16 cellular contexts compared by ENCODE assay signal in genomic region chr22:30582788-30583575, GRCh38. TPM values are rescaled to one million over a fixed set of nuclear protein-coding genes. Genes with fewer than 3 reads are reported as not detected.
DNase-seq lines count a peak whose midpoint lies in the region; ATAC-seq, FAIRE-seq and TF ChIP-seq lines count a peak whose summit lies in the region.
"Had no signal": no experiment of that assay in that cellular context is flagged by ENCODE, and none has a peak within 500 bp of the region (broad histone marks: within the 10 kb centered on the region; RNA-seq: fewer than 3 reads in every experiment).

No MANE protein-coding gene starts in this region.

- H3K9me3 ChIP-seq in NT2/D1 (ENCODE audit: insufficient read depth, low read length) = no peaks in the 10 kb centered on the region
- H3K9me3 ChIP-seq in kidney (ENCODE audit: control insufficient read depth in 1 of 2, low read length in 2 of 2) = no peaks in the 10 kb centered on the region
- no peaks in the 10 kb centered on the region for H3K9me3 ChIP-seq in breast epithelium
- H3K9me3 ChIP-seq: BE2C, thyroid gland had no signal

- H3K9ac ChIP-seq in NT2/D1 (ENCODE audit: insufficient read length, low read depth) = peak overlapping the region; percentile 21
- H3K9ac ChIP-seq in kidney (ENCODE audit: low read length in 2 of 2) = no peak overlapping the region

- DNase-seq in NT2/D1 (ENCODE audit: low read depth, low spot score) (no peak), foreskin melanocyte (peak; percentile 78), sciatic nerve (ENCODE audit: low spot score) (no peak), DMS153 (lab: John Stamatoyannopoulos, UW) (no peak), kidney (no peak), breast epithelium (ENCODE audit: low spot score in 2 of 2) (no peak)
- DNase-seq: activated CD4-positive, alpha-beta T cell treated with anti-CD3 and anti-CD28 coated beads, Interleukin-2, amount 50 U/mL, for 48 hours; activated naive CD8-positive, alpha-beta T cell treated with anti-CD3 and anti-CD28 coated beads, Interleukin-2, amount 10 ng/mL, durations not matched to agents 7 days and 5 days; activated T-cell treated with anti-CD3 and anti-CD28 coated beads, Interleukin-2, amount 50 U/mL, for 72 hours; BE2C; immature natural killer cell; NCI-H82; stimulated activated CD4-positive, alpha-beta T cell treated with anti-CD3 and anti-CD28 coated beads, Interleukin-4, amount 100 ng/mL, for 1 hour; thyroid gland had no signal

- H3K27me3 ChIP-seq in NT2/D1 (ENCODE audit: insufficient read depth, insufficient read length) (no peaks in the 10 kb centered on the region), breast epithelium (no peaks in the 10 kb centered on the region)
- H3K27me3 ChIP-seq: BE2C, thyroid gland had no signal

- no peak for FAIRE-seq in kidney (lab: Jason Lieb, UNC)
- FAIRE-seq: frontal cortex had no signal

- H3K4me1 ChIP-seq in NT2/D1 (ENCODE audit: insufficient read depth, insufficient read length) (peaks cover 8% of the 10 kb centered on the region), kidney (ENCODE audit: control insufficient read depth in 1 of 2, insufficient read depth in 1 of 2, low read depth in 1 of 2, low read length in 2 of 2) (no peaks in the 10 kb centered on the region), breast epithelium (no peaks in the 10 kb centered on the region)
- H3K4me1 ChIP-seq: BE2C, thyroid gland had no signal

- TF ChIP-seq POLR2A in breast epithelium (IDR thresholded peaks at IDR 0.05) = no peak

- H3K4me3 ChIP-seq in NT2/D1 (ENCODE audit: insufficient read length, low read depth) (no peak overlapping the region), kidney (ENCODE audit: low read length in 2 of 2) (no peak overlapping the region), breast epithelium (no peak overlapping the region)
- H3K4me3 ChIP-seq: thyroid gland had no signal

- intact Hi-C loops in sciatic nerve (cut with DNase I) (no loop called here), kidney (cut with DNase I) (no loop called here), breast epithelium (cut with DNase I; ENCODE audit: low total_unique reads) (no loop called here)

- H3K27ac ChIP-seq in kidney (ENCODE audit: low read depth in 2 of 2, low read length in 2 of 2) (no peak overlapping the region), breast epithelium (no peak overlapping the region)
- H3K27ac ChIP-seq: thyroid gland had no signal

- peak; percentile 39 for ATAC-seq in sciatic nerve
- ATAC-seq: activated T-cell treated with anti-CD3 and anti-CD28 coated beads, Interleukin-2, amount 50 U/mL, for 72 hours had no signal

- TF ChIP-seq CTCF in kidney (IDR thresholded peaks at IDR 0.05; ENCODE audit: borderline replicate concordance, extremely low read depth, insufficient read depth) (no peak), breast epithelium (IDR thresholded peaks at IDR 0.05) (no peak)

- H3K36me3 ChIP-seq in NT2/D1 (ENCODE audit: insufficient read depth, insufficient read length, low read length) (peaks cover 98% of the 10 kb centered on the region), kidney (ENCODE audit: control insufficient read depth in 1 of 2, insufficient read depth in 2 of 2, low read length in 2 of 2) (peaks cover 63 to 86% of the 10 kb centered on the region in 2 donors), breast epithelium (peaks cover 48% of the 10 kb centered on the region)

RNA-seq across cellular contexts. Expression of gene GAL3ST1, which starts 8.5 kb away (rescaled TPM):
- total RNA-seq in sciatic nerve (26.3 TPM), kidney (16.1 TPM), breast epithelium (1 to 10 TPM; 1.3 to 2.6 (median 1.3) TPM)
- 34.3 TPM for polyA plus RNA-seq in kidney (ENCODE audit: insufficient read depth, low read depth, low replicate concordance)
- polyA plus RNA-seq: immature natural killer cell had no signal

RNA-seq across cellular contexts. Expression of gene PES1, which starts 8.7 kb away (rescaled TPM):
- 46.6 TPM for total RNA-seq in sciatic nerve
- total RNA-seq in kidney = 68.4 TPM
- 57.0 TPM for polyA plus RNA-seq in kidney (ENCODE audit: insufficient read depth, low read depth, low replicate concordance)
- total RNA-seq in breast epithelium = 10 to 100 TPM; 45.3 to 65.1 (median 56.4) TPM

RNA-seq across cellular contexts. Expression of gene TCN2, which starts 24.0 kb away (rescaled TPM):
- total RNA-seq in sciatic nerve (21.6 TPM), kidney (71.3 TPM), breast epithelium (10 to 100 TPM; 32.4 to 69.8 (median 36.7) TPM)
- polyA plus RNA-seq in kidney (ENCODE audit: insufficient read depth, low read depth, low replicate concordance) = 174 TPM

RNA-seq across cellular contexts. Expression of gene SEC14L6, which starts 36.4 kb away (rescaled TPM):
- total RNA-seq in sciatic nerve = 4.3 TPM
- 13.9 TPM for total RNA-seq in kidney
- 16.5 TPM for polyA plus RNA-seq in kidney (ENCODE audit: insufficient read depth, low read depth, low replicate concordance)
- total RNA-seq in breast epithelium = under 1 TPM in 2 of 3 donors, not detected in 1; 0.33 to 0.73 TPM
- total RNA-seq: activated T-cell treated with anti-CD3 and anti-CD28 coated beads, Interleukin-2, amount 50 U/mL, for 72 hours had no signal
- polyA plus RNA-seq: neural cell had no signal

RNA-seq across cellular contexts. Expression of gene SLC35E4, which starts 52.6 kb away (rescaled TPM):
- total RNA-seq in sciatic nerve = 3.4 TPM
- 3.2 TPM for total RNA-seq in kidney
- polyA plus RNA-seq in kidney (ENCODE audit: insufficient read depth, low read depth, low replicate concordance) = 1.8 TPM
- total RNA-seq in breast epithelium = 1 to 10 TPM; 3.4 to 8.5 (median 4.8) TPM
